Comparison of ENCODE assay signal across 8 cellular contexts in the genomic region with DNA sequence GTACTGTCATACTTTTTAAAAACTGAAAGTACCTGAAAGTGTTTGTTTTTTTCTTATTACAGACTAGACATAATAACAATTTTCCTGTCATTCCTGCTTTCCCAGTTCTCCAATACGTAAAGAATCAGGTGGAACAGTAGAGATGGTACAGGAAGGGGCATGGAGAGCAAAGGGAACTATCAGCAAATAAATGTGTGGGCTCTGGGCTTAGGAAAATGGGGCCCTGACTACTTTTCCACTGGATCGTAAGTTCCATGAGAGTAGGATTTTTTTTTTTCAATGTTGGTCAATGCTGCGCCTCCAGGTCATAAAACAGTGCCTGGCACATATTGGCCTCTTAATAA. TPM values are rescaled to one million over a fixed set of nuclear protein-coding genes. Genes with fewer than 3 reads are reported as not detected.
DNase-seq lines count a peak whose midpoint lies in the region; FAIRE-seq and TF ChIP-seq lines count a peak whose summit lies in the region.

No MANE protein-coding gene starts in this region.

- H3K4me2 ChIP-seq in OCI-LY3 (ENCODE audit: low read length): peak overlapping the region; percentile 74

- H3K4me1 ChIP-seq in OCI-LY3 (ENCODE audit: low read length) (peaks cover 8% of the 10 kb centered on the region; the same call in 1 of the 2 replicates), sigmoid colon (peaks cover 0 to 69% (median 58%) of the 10 kb centered on the region in 4 donors)

- H2AFZ ChIP-seq in OCI-LY3 (ENCODE audit: low read depth, low read length): peak overlapping the region; percentile 76

- H3K79me2 ChIP-seq in OCI-LY3 (ENCODE audit: low read length): no peaks in the 10 kb centered on the region

- no peaks in the 10 kb centered on the region for H3K27me3 ChIP-seq in OCI-LY3 (ENCODE audit: low read depth, low read length)
- H3K27me3 ChIP-seq in sigmoid colon: no peaks in the 10 kb centered on the region

- no peak for TF ChIP-seq EP300 in sigmoid colon (IDR thresholded peaks at IDR 0.05)

- no peak for FAIRE-seq in H54 (lab: Jason Lieb, UNC)

- H3K9me3 ChIP-seq in OCI-LY3 (ENCODE audit: insufficient read depth, low read length) (no peaks in the 10 kb centered on the region), sigmoid colon (no peaks in the 10 kb centered on the region)

- no peaks in the 10 kb centered on the region for H3K36me3 ChIP-seq in OCI-LY3 (replicated peaks; ENCODE audit: low read depth, low read length)
- H3K36me3 ChIP-seq in sigmoid colon: no peaks in the 10 kb centered on the region

- DNase-seq in DMS53 treated with DMSO at 0.1 percent for 48 hours (lab: John Stamatoyannopoulos, UW; ENCODE audit: unreplicated experiment) (peak; percentile 40), epithelial cell of proximal tubule (ENCODE audit: low read depth) (no peak), sigmoid colon (no peak), NCI-H2171 (lab: John Stamatoyannopoulos, UW) (no peak), H54 (ENCODE audit: insufficient read length, low spot score) (no peak), SHP77 treated with DMSO at 0.1 percent for 48 hours (lab: John Stamatoyannopoulos, UW) (no peak)
- DNase-seq in activated CD8-positive, alpha-beta memory T cell treated with anti-CD3 and anti-CD28 coated beads, Interleukin-2, amount 50 U/mL, for 48 hours: no peak

- TF ChIP-seq POLR2A in sigmoid colon (IDR thresholded peaks at IDR 0.05): no peak
- no peak for TF ChIP-seq POLR2A in H54 (IDR thresholded peaks at IDR 0.05; ENCODE audit: low read depth, low read length)

- H3K9ac ChIP-seq in OCI-LY3 (ENCODE audit: low read length): peak overlapping the region; percentile 56

- H3K27ac ChIP-seq in OCI-LY3 (ENCODE audit: low read length) (0 out of 2 replicates have a peak overlapping the region, but pooled peaks have one; percentile 4), sigmoid colon (peak overlapping the region; percentile 67 to 85 (median 74))

- WGBS in sigmoid colon, 2 donors: 41 to 65% methylated on average over 3 of the region's 3 CpGs

- peak overlapping the region; percentile 79 for H3K4me3 ChIP-seq in OCI-LY3 (ENCODE audit: low read length)
- H3K4me3 ChIP-seq in epithelial cell of proximal tubule (ENCODE audit: low read depth, low read length): peak overlapping the region; percentile 58
- H3K4me3 ChIP-seq in sigmoid colon: peak overlapping the region; percentile 36 to 51 (median 42)

- intact Hi-C loops in sigmoid colon (cut with DNase I): no loop called here

- H4K20me1 ChIP-seq in OCI-LY3 (ENCODE audit: insufficient read depth, low read length): no peaks in the 10 kb centered on the region

- TF ChIP-seq CTCF in OCI-LY3 (IDR thresholded peaks at IDR 0.05; ENCODE audit: low read depth, low read length) (no peak), epithelial cell of proximal tubule (conservative IDR thresholded peaks at IDR 0.05; ENCODE audit: low read depth, low read length) (no peak), sigmoid colon (IDR thresholded peaks at IDR 0.05) (no peak)

RNA-seq across cellular contexts. Expression of a gene that starts 15.2 kb away (rescaled TPM):
- 28.7 and 52.5 TPM in 2 replicates for total RNA-seq in epithelial cell of proximal tubule
- total RNA-seq in sigmoid colon: 10 to 100 TPM; 14.3 to 44.6 (median 22.1) TPM
- 10 to 100 TPM in 2 of 3 donors, 1 to 10 TPM in 1; 7.6 to 18.8 (median 11.4) TPM for polyA plus RNA-seq in sigmoid colon

RNA-seq across cellular contexts. Expression of a gene that starts 22.8 kb away (rescaled TPM):
- total RNA-seq in epithelial cell of proximal tubule (10.5 and 42.4 TPM in 2 replicates), sigmoid colon (1,000 to 10,000 TPM; 2,072 to 5,444 (median 3,070) TPM)
- polyA plus RNA-seq in sigmoid colon: 100 to 1,000 TPM in 1 of 3 donors, 10 to 100 TPM in 2; 43.7 to 237 (median 78.1) TPM

Comparison
In these comparisons a context has a peak if more than half of its experiments do, and no peak if none do; other contexts are left out.
1. RNA of a gene that starts 22.8 kb away (total RNA-seq): 2,072 to 5,444 TPM in sigmoid colon; 10.5 to 42.4 TPM in epithelial cell of proximal tubule; every median in the first group is over 10 times any median in the second.
2. Peak in every context shown above with its lines, with median percentiles within 50 percentile points of each other: H3K4me3 ChIP-seq.